In genomic region chrX:56802428-56802827, GRCh38 we compare ENCODE assay signal across 16 cellular contexts.
DNase-seq lines count a peak whose midpoint lies in the region; ATAC-seq and TF ChIP-seq lines count a peak whose summit lies in the region.
"Had no signal": no experiment of that assay in that cellular context is flagged by ENCODE, and none has a peak within 500 bp of the region (broad histone marks: within the 10 kb centered on the region; RNA-seq: fewer than 3 reads in every experiment).

No MANE protein-coding gene starts in this region.

- H3K27me3 Mint-ChIP-seq in activated T-helper 2 cell treated with anti-CD3 and anti-CD28 coated beads, Interferon-gamma antibody, Interleukin-2, Interleukin-4, amounts not matched to agents 10 μg/mL and 5 μg/mL and 100 μg/mL, durations not matched to agents 14 hours and 24 hours and 36 hours (ENCODE audit: low read depth), result no peaks in the 10 kb centered on the region
- H3K27me3 Mint-ChIP-seq: activated CD4-positive, alpha-beta memory T cell treated with anti-CD3 and anti-CD28 coated beads, Interleukin-2, amount 10 ng/mL, durations not matched to agents 7 days and 5 days had no signal

- peaks cover 10% of the 10 kb centered on the region for H3K36me3 Mint-ChIP-seq in activated T-helper 2 cell treated with anti-CD3 and anti-CD28 coated beads, Interferon-gamma antibody, Interleukin-2, Interleukin-4, amounts not matched to agents 10 μg/mL and 5 μg/mL and 100 μg/mL, durations not matched to agents 14 hours and 24 hours and 36 hours (ENCODE audit: low read depth)

- H3K79me2 ChIP-seq in osteoblast (ENCODE audit: insufficient read depth, low read length), result no peaks in the 10 kb centered on the region

- H3K4me3 ChIP-seq in colonic mucosa (peak overlapping the region; percentile 54), osteoblast (ENCODE audit: insufficient read depth, low read length) (peak overlapping the region; percentile 78)
- H3K4me3 ChIP-seq: SK-N-MC had no signal

- H4K20me1 ChIP-seq in osteoblast (ENCODE audit: insufficient read depth, low read length), result peaks cover 19% of the 10 kb centered on the region

- H3K4me1 ChIP-seq in colonic mucosa, result no peaks in the 10 kb centered on the region
- H3K4me1 ChIP-seq in osteoblast (ENCODE audit: insufficient read depth, low read length), result no peaks in the 10 kb centered on the region
- H3K4me1 ChIP-seq: left lung had no signal

- no peak overlapping the region for H3K9ac ChIP-seq in colonic mucosa (ENCODE audit: low read depth in 2 of 2, low read length in 2 of 2)

- no peaks in the 10 kb centered on the region for H3K36me3 ChIP-seq in colonic mucosa
- no peaks in the 10 kb centered on the region for H3K36me3 ChIP-seq in osteoblast (ENCODE audit: insufficient read depth, low read length)
- H3K36me3 ChIP-seq: left lung had no signal

- H3K27ac ChIP-seq in colonic mucosa (no peak overlapping the region), osteoblast (ENCODE audit: low read depth, low read length) (no peak overlapping the region)
- H3K27ac ChIP-seq: SK-N-MC had no signal

- DNase-seq in AG20443 (ENCODE audit: low spot score) (peak; percentile 0), GM13977 (ENCODE audit: low spot score) (peak; percentile 1), colonic mucosa (no peak), osteoblast (ENCODE audit: insufficient read length, low spot score, missing footprints) (no peak), MV-4-11 (lab: John Stamatoyannopoulos, UW) (no peak)
- no peak for DNase-seq in activated T-helper 2 cell treated with anti-CD3 and anti-CD28 coated beads, Interferon-gamma antibody, Interleukin-2, Interleukin-4, amounts not matched to agents 10 μg/mL and 5 μg/mL and 100 μg/mL, durations not matched to agents 14 hours and 24 hours and 36 hours (ENCODE audit: low spot score)
- DNase-seq: activated CD4-positive, alpha-beta memory T cell treated with anti-CD3 and anti-CD28 coated beads, Interleukin-2, amount 10 ng/mL, durations not matched to agents 7 days and 5 days; DMS153; foreskin fibroblast; NCI-H1048; NCI-H748 treated with DMSO at 0.1 percent for 48 hours; stomach had no signal

- no peak overlapping the region for H2AFZ ChIP-seq in osteoblast (ENCODE audit: low read length)

- H3K4me1 Mint-ChIP-seq in activated T-helper 2 cell treated with anti-CD3 and anti-CD28 coated beads, Interferon-gamma antibody, Interleukin-2, Interleukin-4, amounts not matched to agents 10 μg/mL and 5 μg/mL and 100 μg/mL, durations not matched to agents 14 hours and 24 hours and 36 hours (ENCODE audit: low read depth), result peaks cover 38% of the 10 kb centered on the region

- intact Hi-C loops in colonic mucosa (cut with DNase I), result no loop called here
- intact Hi-C loops in activated T-helper 2 cell treated with anti-CD3 and anti-CD28 coated beads, Interferon-gamma antibody, Interleukin-2, Interleukin-4, amounts not matched to agents 10 μg/mL and 5 μg/mL and 100 μg/mL, durations not matched to agents 14 hours and 24 hours and 36 hours (cut with micrococcal nuclease), result loop anchor here (2.0 kb wide), 1 partner anchor 176 kb away; no protein-coding TSS in a partner anchor

- no peak overlapping the region for H3K4me3 Mint-ChIP-seq in activated T-helper 2 cell treated with anti-CD3 and anti-CD28 coated beads, Interferon-gamma antibody, Interleukin-2, Interleukin-4, amounts not matched to agents 10 μg/mL and 5 μg/mL and 100 μg/mL, durations not matched to agents 14 hours and 24 hours and 36 hours (ENCODE audit: low read depth)

- no peaks in the 10 kb centered on the region for H3K9me3 Mint-ChIP-seq in activated T-helper 2 cell treated with anti-CD3 and anti-CD28 coated beads, Interferon-gamma antibody, Interleukin-2, Interleukin-4, amounts not matched to agents 10 μg/mL and 5 μg/mL and 100 μg/mL, durations not matched to agents 14 hours and 24 hours and 36 hours
- H3K9me3 Mint-ChIP-seq: activated CD4-positive, alpha-beta memory T cell treated with anti-CD3 and anti-CD28 coated beads, Interleukin-2, amount 10 ng/mL, durations not matched to agents 7 days and 5 days had no signal

- no peak for TF ChIP-seq CTCF in GM13977 (IDR thresholded peaks at IDR 0.05; ENCODE audit: extremely low read depth, insufficient read depth, missing control alignments)
- no peak for TF ChIP-seq CTCF in colonic mucosa (IDR thresholded peaks at IDR 0.05)
- TF ChIP-seq CTCF in osteoblast (IDR thresholded peaks at IDR 0.05; ENCODE audit: extremely low read depth, low read depth, low read length), result no peak

- no peak overlapping the region for H3K27ac Mint-ChIP-seq in activated T-helper 2 cell treated with anti-CD3 and anti-CD28 coated beads, Interferon-gamma antibody, Interleukin-2, Interleukin-4, amounts not matched to agents 10 μg/mL and 5 μg/mL and 100 μg/mL, durations not matched to agents 14 hours and 24 hours and 36 hours

- in situ Hi-C loops in GM13977 (cut with MboI; ENCODE audit: low pct_unique_long_range_greater_than_20kb, low sequenced_read_pairs, unreplicated experiment), result loop anchor here (25.0 kb wide), 3 partner anchors 160 to 1110 kb away; partner anchors contain the start of gene ZXDA

- ATAC-seq in HG03097 (IDR thresholded peaks at IDR 0.05; ENCODE audit: low FRiP score, unreplicated experiment) (no peak), GM19455 (IDR thresholded peaks at IDR 0.05; ENCODE audit: unreplicated experiment) (no peak)

- H3K9me3 ChIP-seq in colonic mucosa (no peaks in the 10 kb centered on the region), osteoblast (ENCODE audit: low read depth, low read length) (no peaks in the 10 kb centered on the region)
- H3K9me3 ChIP-seq: left lung, stomach had no signal

- peak overlapping the region; percentile 80 for H3K4me2 ChIP-seq in osteoblast (ENCODE audit: insufficient read depth, low read length)

- H3K27me3 ChIP-seq in colonic mucosa, result no peaks in the 10 kb centered on the region
- H3K27me3 ChIP-seq in osteoblast (ENCODE audit: insufficient read depth, low read length), result peaks cover 3% of the 10 kb centered on the region
- H3K27me3 ChIP-seq: stomach had no signal

Comparison
In these comparisons a context has a peak if more than half of its experiments do, and no peak if none do; other contexts are left out.
1. DNase-seq: peak in AG20443 (single experiment) and GM13977 (single experiment); none in colonic mucosa (single experiment), osteoblast (single experiment), activated T-helper 2 cell treated with anti-CD3 and anti-CD28 coated beads, Interferon-gamma antibody, Interleukin-2, Interleukin-4, amounts not matched to agents 10 μg/mL and 5 μg/mL and 100 μg/mL, durations not matched to agents 14 hours and 24 hours and 36 hours (single experiment) and MV-4-11 (single experiment).